8 cellular contexts compared by ENCODE assay signal in genomic region chr5:83473344-83474169, GRCh38. TPM values are rescaled to one million over a fixed set of nuclear protein-coding genes. Genes with fewer than 3 reads are reported as not detected.
DNase-seq lines count a peak whose midpoint lies in the region; ATAC-seq and TF ChIP-seq lines count a peak whose summit lies in the region.

No MANE protein-coding gene starts in this region.

- peaks cover 77% of the 10 kb centered on the region for H3K27me3 Mint-ChIP-seq in activated T-cell treated with anti-CD3 and anti-CD28 coated beads, Interleukin-2, amount 50 U/mL, for 4 hours (ENCODE audit: low read depth)

- no peaks in the 10 kb centered on the region for H3K9me3 ChIP-seq in muscle layer of duodenum (ENCODE audit: control insufficient read depth in 1 of 2, low read length in 2 of 2)
- H3K9me3 ChIP-seq in suprapubic skin, result no peaks in the 10 kb centered on the region

- TF ChIP-seq EP300 in suprapubic skin (IDR thresholded peaks at IDR 0.05), result no peak

- H3K4me3 Mint-ChIP-seq in activated T-cell treated with anti-CD3 and anti-CD28 coated beads, Interleukin-2, amount 50 U/mL, for 4 hours, result peak overlapping the region; percentile 78

- peaks cover 39% of the 10 kb centered on the region for H3K27me3 ChIP-seq in muscle layer of duodenum (ENCODE audit: low read depth, low read length)
- peaks cover 40% of the 10 kb centered on the region for H3K27me3 ChIP-seq in suprapubic skin

- H3K4me3 ChIP-seq in muscle layer of duodenum (ENCODE audit: low read depth in 1 of 2, low read length in 2 of 2), result peak overlapping the region; percentile 70 to 76
- H3K4me3 ChIP-seq in suprapubic skin, result peak overlapping the region; percentile 52

- H3K36me3 Mint-ChIP-seq in activated T-cell treated with anti-CD3 and anti-CD28 coated beads, Interleukin-2, amount 50 U/mL, for 4 hours (ENCODE audit: insufficient read depth), result no peaks in the 10 kb centered on the region

- TF ChIP-seq POLR2A in suprapubic skin (IDR thresholded peaks at IDR 0.05), result no peak

- ATAC-seq in GM19397 (IDR thresholded peaks at IDR 0.05; ENCODE audit: unreplicated experiment) (peak; percentile 60), HG03457 (IDR thresholded peaks at IDR 0.05; ENCODE audit: unreplicated experiment) (peak; percentile 58)
- peak; percentile 55 to 57 for ATAC-seq in activated T-cell treated with anti-CD3 and anti-CD28 coated beads, Interleukin-2, amount 50 U/mL, for 4 hours

- peak; percentile 43 to 75 for TF ChIP-seq CTCF in suprapubic skin (IDR thresholded peaks at IDR 0.05)

- peaks cover 27% of the 10 kb centered on the region for H3K4me1 Mint-ChIP-seq in activated T-cell treated with anti-CD3 and anti-CD28 coated beads, Interleukin-2, amount 50 U/mL, for 4 hours (ENCODE audit: low read depth)

- DNase-seq in COLO829 (ENCODE audit: low spot score) (peak; percentile 89), NCI-H82 (lab: John Stamatoyannopoulos, UW) (peak; percentile 93), fibroblast of peridontal ligament (ENCODE audit: extremely low read depth) (peak; percentile 98), suprapubic skin (ENCODE audit: low spot score in 2 of 2) (peak; percentile 93 to 94)
- peak; percentile 23 for DNase-seq in activated T-cell treated with anti-CD3 and anti-CD28 coated beads, Interleukin-2, amount 50 U/mL, for 4 hours

- H3K27ac ChIP-seq in muscle layer of duodenum (ENCODE audit: low read length), result peak overlapping the region; percentile 63
- H3K27ac ChIP-seq in suprapubic skin, result peak overlapping the region; percentile 83

- peaks cover 0 to 31% of the 10 kb centered on the region in 2 donors for H3K4me1 ChIP-seq in muscle layer of duodenum (ENCODE audit: control insufficient read depth in 1 of 2, insufficient read depth in 2 of 2, low read length in 2 of 2)
- peaks cover 47% of the 10 kb centered on the region for H3K4me1 ChIP-seq in suprapubic skin

- H3K9me3 Mint-ChIP-seq in activated T-cell treated with anti-CD3 and anti-CD28 coated beads, Interleukin-2, amount 50 U/mL, for 4 hours, result no peaks in the 10 kb centered on the region

- H3K36me3 ChIP-seq in muscle layer of duodenum (ENCODE audit: control insufficient read depth in 1 of 2, insufficient read depth in 2 of 2, low read length in 2 of 2) (peaks cover 0 to 21% of the 10 kb centered on the region in 2 donors), suprapubic skin (no peaks in the 10 kb centered on the region)

- WGBS in suprapubic skin, result 2% methylated on average over 42 of the region's 42 CpGs

RNA-seq across cellular contexts. Expression of gene VCAN, which starts 2.0 kb away (rescaled TPM):
- total RNA-seq in activated T-cell treated with anti-CD3 and anti-CD28 coated beads, Interleukin-2, amount 50 U/mL, for 4 hours, result under 1 TPM; 0.61 to 0.84 (median 0.74) TPM
- total RNA-seq in suprapubic skin, result 10 to 100 TPM; 22.8 to 30.3 (median 24.0) TPM

Comparison
In these comparisons a context has a peak if more than half of its experiments do, and no peak if none do; other contexts are left out.
1. Peak in every context shown above with its lines: DNase-seq, ATAC-seq, H3K4me3 ChIP-seq and H3K27ac ChIP-seq.
2. DNase-seq: peak in every context shown above with its lines; median percentile 98 in fibroblast of peridontal ligament; 94 in suprapubic skin; 93 in NCI-H82; 89 in COLO829; 23 in activated T-cell treated with anti-CD3 and anti-CD28 coated beads, Interleukin-2, amount 50 U/mL, for 4 hours.
3. RNA of gene VCAN, which starts 2.0 kb away (total RNA-seq): 22.8 to 30.3 TPM in suprapubic skin; 0.61 to 0.84 TPM in activated T-cell treated with anti-CD3 and anti-CD28 coated beads, Interleukin-2, amount 50 U/mL, for 4 hours; every median in the first group is over 10 times any median in the second.